10 cellular contexts compared by ENCODE assay signal in the genomic region with DNA sequence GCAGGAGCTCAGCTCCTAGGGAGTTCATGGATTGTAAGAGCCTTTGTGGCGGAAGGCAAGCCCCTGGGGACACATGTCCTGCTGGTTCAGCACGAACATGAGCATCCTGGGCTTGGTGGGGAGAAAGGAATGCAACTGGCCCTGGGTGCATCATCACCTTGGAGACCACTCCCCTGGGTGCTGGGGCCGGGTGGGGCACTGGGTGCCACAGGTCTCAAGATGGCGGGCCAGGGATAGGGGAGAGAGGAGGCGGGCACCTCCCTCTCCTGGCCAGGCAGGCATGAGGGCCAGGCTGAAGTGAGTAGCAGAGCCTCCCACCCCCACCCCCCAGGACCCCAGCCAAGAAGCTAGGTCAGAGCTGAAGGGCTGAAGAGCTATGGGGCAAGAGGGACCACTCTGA. TPM values are rescaled to one million over a fixed set of nuclear protein-coding genes. Genes with fewer than 3 reads are reported as not detected.
DNase-seq lines count a peak whose midpoint lies in the region; ATAC-seq and TF ChIP-seq lines count a peak whose summit lies in the region.
"Had no signal": no experiment of that assay in that cellular context is flagged by ENCODE, and none has a peak within 500 bp of the region (broad histone marks: within the 10 kb centered on the region; RNA-seq: fewer than 3 reads in every experiment).

No MANE protein-coding gene starts in this region.

- H3K27ac Mint-ChIP-seq in activated CD4-positive, alpha-beta memory T cell treated with anti-CD3 and anti-CD28 coated beads for 36 hours: peak overlapping the region; percentile 33

- no peaks in the 10 kb centered on the region for H4K20me1 ChIP-seq in hepatocyte (ENCODE audit: insufficient read depth, poor library complexity, severe bottlenecking)

- no peaks in the 10 kb centered on the region for H3K9me2 ChIP-seq in hepatocyte (replicated peaks; ENCODE audit: insufficient read depth)

- intact Hi-C loops in activated CD4-positive, alpha-beta memory T cell treated with anti-CD3 and anti-CD28 coated beads for 36 hours (cut with micrococcal nuclease): no loop called here
- intact Hi-C loops in spleen (cut with DNase I; ENCODE audit: low total_unique reads): no loop called here

- H3K27me3 Mint-ChIP-seq in activated CD4-positive, alpha-beta memory T cell treated with anti-CD3 and anti-CD28 coated beads for 36 hours: no peaks in the 10 kb centered on the region

- no peaks in the 10 kb centered on the region for H3K9me3 ChIP-seq in HAP-1
- no peaks in the 10 kb centered on the region for H3K9me3 ChIP-seq in hepatocyte (ENCODE audit: low read depth)
- H3K9me3 ChIP-seq in spleen: no peaks in the 10 kb centered on the region

- H3K4me3 ChIP-seq in HAP-1: peak overlapping the region; percentile 44
- peak overlapping the region; percentile 75 for H3K4me3 ChIP-seq in hepatocyte
- peak overlapping the region in 5 of 8 donors; percentile 54 to 86 (median 62) for H3K4me3 ChIP-seq in spleen

- no peaks in the 10 kb centered on the region for H3K27me3 ChIP-seq in HAP-1 (ENCODE audit: low read depth)
- H3K27me3 ChIP-seq in hepatocyte: no peaks in the 10 kb centered on the region
- peaks cover 0 to 18% (median 0%) of the 10 kb centered on the region in 7 donors for H3K27me3 ChIP-seq in spleen (replicated peaks in 1 of 7)

- 86% methylated on average over 2 of the region's 5 CpGs for whole genome bisulfite sequencing in hepatocyte (ENCODE audit: low lambda C conversion rate, missing lambda C conversion rate)
- WGBS in spleen, 5 donors: 79 to 90% (median 84%) methylated on average over 3 to 5 of the region's 5 CpGs

- POLR2A ChIA-PET in activated CD4-positive, alpha-beta memory T cell treated with anti-CD3 and anti-CD28 coated beads for 36 hours (lab: Charles Lee): interaction anchor here (0.7 to 2.2 kb wide), 2 partner anchors 16 to 155 kb away, joined by 3 to 8 read pairs; a partner anchor contains a TSS
- POLR2A ChIA-PET in GM10248 (lab: Yijun Ruan, JAX): interaction anchor here (0.6 kb wide), 1 partner anchor 184 kb away, joined by 3 read pairs; no protein-coding TSS in a partner anchor

- H3K36me3 ChIP-seq in HAP-1 (replicated peaks): peaks cover 9% of the 10 kb centered on the region
- H3K36me3 ChIP-seq in hepatocyte (replicated peaks; ENCODE audit: insufficient read depth, low read depth): no peaks in the 10 kb centered on the region
- peaks cover 0 to 8% (median 0%) of the 10 kb centered on the region in 6 donors for H3K36me3 ChIP-seq in spleen

- peak in 1 of 2 experiments; percentile 48 for DNase-seq in HAP-1 (ENCODE audit: low spot score in 2 of 2)
- no peak for DNase-seq in activated CD4-positive, alpha-beta memory T cell treated with anti-CD3 and anti-CD28 coated beads for 36 hours
- DNase-seq in hepatocyte (ENCODE audit: low spot score): no peak
- DNase-seq in spleen: no peak
- no peak for DNase-seq in dedifferentiated amniotic fluid mesenchymal stem cell (ENCODE audit: extremely low spot score)
- DNase-seq in GM10248 (ENCODE audit: extremely low spot score): no peak
- no peak for DNase-seq in Ammon's horn (ENCODE audit: low spot score)
- DNase-seq: cerebellar nuclear complex had no signal

- H3K4me1 ChIP-seq in HAP-1: peaks cover 41% of the 10 kb centered on the region
- peaks cover 31% of the 10 kb centered on the region for H3K4me1 ChIP-seq in hepatocyte (ENCODE audit: insufficient read depth)
- peaks cover 0 to 77% (median 35%) of the 10 kb centered on the region in 6 donors for H3K4me1 ChIP-seq in spleen

- peak overlapping the region; percentile 97 for H3K4me2 ChIP-seq in hepatocyte

- no peak for ATAC-seq in HG03378 (IDR thresholded peaks at IDR 0.05; ENCODE audit: unreplicated experiment)

- TF ChIP-seq CTCF in hepatocyte (IDR thresholded peaks at IDR 0.05; ENCODE audit: poor library complexity) (no peak), spleen (IDR thresholded peaks at IDR 0.05 in 8 of 11, conservative IDR thresholded peaks at IDR 0.05 in 3 of 11) (no peak), GM10248 (IDR thresholded peaks at IDR 0.05; ENCODE audit: control extremely low read depth, extremely low read depth, low read depth, missing control alignments) (no peak)

- peaks cover 18% of the 10 kb centered on the region for H3K4me1 Mint-ChIP-seq in activated CD4-positive, alpha-beta memory T cell treated with anti-CD3 and anti-CD28 coated beads for 36 hours (ENCODE audit: low read depth)

- peak overlapping the region; percentile 40 for H2AFZ ChIP-seq in hepatocyte

- no peaks in the 10 kb centered on the region for H3K9me3 Mint-ChIP-seq in activated CD4-positive, alpha-beta memory T cell treated with anti-CD3 and anti-CD28 coated beads for 36 hours

- H3K4me3 Mint-ChIP-seq in activated CD4-positive, alpha-beta memory T cell treated with anti-CD3 and anti-CD28 coated beads for 36 hours: peak overlapping the region; percentile 77

- in situ Hi-C loops in HAP-1 (cut with MboI; ENCODE audit: low sequenced_read_pairs): no loop called here

- CTCF ChIA-PET in activated CD4-positive, alpha-beta memory T cell treated with anti-CD3 and anti-CD28 coated beads for 36 hours (lab: Charles Lee): interaction anchor here (3.9 kb wide), 1 partner anchor 24 kb away, joined by 21 read pairs; a partner anchor contains a TSS
- CTCF ChIA-PET in GM10248 (lab: Yijun Ruan, JAX): interaction anchor here (1.5 to 6.0 kb wide), 3 partner anchors 8 to 24 kb away, joined by 3 to 43 read pairs (median 40); a partner anchor contains a TSS

- H3K36me3 Mint-ChIP-seq in activated CD4-positive, alpha-beta memory T cell treated with anti-CD3 and anti-CD28 coated beads for 36 hours: no peaks in the 10 kb centered on the region

- H3K79me2 ChIP-seq in hepatocyte: peaks cover 31% of the 10 kb centered on the region

- peak overlapping the region; percentile 95 for H3K27ac ChIP-seq in hepatocyte
- peak overlapping the region in 3 of 8 donors; percentile 86 to 90 (median 89) for H3K27ac ChIP-seq in spleen
- H3K27ac ChIP-seq: HL-60 had no signal

- no peak for TF ChIP-seq POLR2A in spleen (IDR thresholded peaks at IDR 0.05)

RNA-seq across cellular contexts. Expression of a gene that starts 0.8 kb away (rescaled TPM):
- 10 to 100 TPM; 17.3 to 19.3 TPM for total RNA-seq in activated CD4-positive, alpha-beta memory T cell treated with anti-CD3 and anti-CD28 coated beads for 36 hours
- total RNA-seq in hepatocyte (48.6 and 60.2 TPM in 2 replicates), spleen (10 to 100 TPM; 17.1 to 24.6 (median 20.7) TPM)
- polyA plus RNA-seq in hepatocyte (42.4 and 53.7 TPM in 2 replicates), spleen (10 to 100 TPM; 12.8 to 41.7 (median 23.2) TPM)

RNA-seq across cellular contexts. Expression of a gene that starts 7.4 kb away (rescaled TPM):
- 10 to 100 TPM; 71.0 to 71.4 TPM for total RNA-seq in activated CD4-positive, alpha-beta memory T cell treated with anti-CD3 and anti-CD28 coated beads for 36 hours
- total RNA-seq in hepatocyte (31.9 and 32.8 TPM in 2 replicates), spleen (10 to 100 TPM; 33.8 to 74.9 (median 56.3) TPM)
- polyA plus RNA-seq in hepatocyte (40.2 and 48.4 TPM in 2 replicates), spleen (10 to 100 TPM; 60.1 to 71.4 (median 66.8) TPM)

RNA-seq across cellular contexts. Expression of a gene that starts 8.4 kb away (rescaled TPM):
- 1 to 10 TPM; 7.9 to 8.6 TPM for total RNA-seq in activated CD4-positive, alpha-beta memory T cell treated with anti-CD3 and anti-CD28 coated beads for 36 hours
- total RNA-seq in hepatocyte (17.1 and 22.3 TPM in 2 replicates), spleen (10 to 100 TPM in 4 of 7 donors, 1 to 10 TPM in 3; 8.7 to 23.9 (median 12.3) TPM)
- polyA plus RNA-seq in hepatocyte (55.1 and 68.6 TPM in 2 replicates), spleen (10 to 100 TPM; 18.7 to 26.7 (median 22.1) TPM)

RNA-seq across cellular contexts. Expression of a gene that starts 11.3 kb away (rescaled TPM):
- not detected for total RNA-seq in activated CD4-positive, alpha-beta memory T cell treated with anti-CD3 and anti-CD28 coated beads for 36 hours
- not detected in 2 replicates for total RNA-seq in hepatocyte
- 0.08 TPM in 1 of 2 replicates, not detected in the other for polyA plus RNA-seq in hepatocyte
- under 1 TPM in 1 of 7 donors, not detected in 6; 0.39 TPM for total RNA-seq in spleen
- under 1 TPM; 0.04 to 0.06 (median 0.05) TPM for polyA plus RNA-seq in spleen

RNA-seq across cellular contexts. Expression of a gene that starts 16.8 kb away (rescaled TPM):
- 10 to 100 TPM; 53.1 to 59.2 TPM for total RNA-seq in activated CD4-positive, alpha-beta memory T cell treated with anti-CD3 and anti-CD28 coated beads for 36 hours
- total RNA-seq in hepatocyte (114 and 164 TPM in 2 replicates), spleen (10 to 100 TPM; 16.7 to 31.1 (median 26.0) TPM)
- polyA plus RNA-seq in hepatocyte (148 and 183 TPM in 2 replicates), spleen (10 to 100 TPM; 28.1 to 29.8 (median 29.2) TPM)
